In the genomic region with DNA sequence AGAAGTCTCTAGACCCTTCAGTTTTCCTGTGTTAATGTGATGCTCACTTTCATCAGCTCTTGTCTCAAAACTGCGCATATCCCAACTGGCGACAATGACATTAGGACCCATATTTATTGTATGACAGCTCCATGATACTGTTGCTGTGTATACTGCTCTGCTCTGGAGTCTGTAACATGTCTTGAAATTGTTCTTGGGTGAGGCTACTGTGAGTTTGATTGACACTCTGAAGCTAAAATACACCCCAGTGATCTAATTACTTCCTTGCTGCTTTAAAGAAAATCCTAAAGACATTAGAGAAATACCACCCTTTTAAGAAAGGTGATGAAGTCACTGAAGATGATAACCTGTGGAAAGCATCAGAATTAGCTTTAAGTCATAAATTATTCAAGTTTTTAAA, we compare ENCODE assay signal across 29 cellular contexts.
"Had no signal": no experiment of that assay in that cellular context is flagged by ENCODE, and none has a peak within 500 bp of the region (broad histone marks: within the 10 kb centered on the region; RNA-seq: fewer than 3 reads in every experiment).

No MANE protein-coding gene starts in this region.

- H3K36me3 ChIP-seq: adrenal gland, brain microvascular endothelial cell, breast epithelium had no signal

- H3K9me3 ChIP-seq: adrenal gland, body of pancreas, breast epithelium had no signal

- DNase-seq: activated B cell treated with CpG ODN at 0.5 μM for 24 hours; activated CD4-positive, alpha-beta memory T cell treated with anti-CD3 and anti-CD28 coated beads for 36 hours; activated CD4-positive, alpha-beta T cell treated with anti-CD3 and anti-CD28 coated beads for 4 hours; activated CD4-positive, alpha-beta T cell treated with anti-CD3 and anti-CD28 coated beads, Interleukin-2, amount 10 ng/mL, durations not matched to agents 24 days and 14 days; activated CD4-positive, alpha-beta T cell treated with anti-CD3 and anti-CD28 coated beads, Interleukin-2, amount 50 U/mL, for 1 hour; activated CD4-positive, alpha-beta T cell treated with anti-CD3 and anti-CD28 coated beads, Interleukin-2, amount 50 U/mL, for 4 hours; activated CD4-positive, CD25-positive, alpha-beta regulatory T cell treated with anti-CD3 and anti-CD28 coated beads, Interleukin-2, amount 50 U/mL, for 72 hours; activated CD8-positive, alpha-beta memory T cell treated with anti-CD3 and anti-CD28 coated beads, Interleukin-2, amount 50 U/mL, for 4 hours; activated CD8-positive, alpha-beta T cell treated with anti-CD3 and anti-CD28 coated beads for 36 hours; activated effector memory CD4-positive, alpha-beta T cell treated with anti-CD3 and anti-CD28 coated beads, Interleukin-2, amount 50 U/mL, for 16 hours; activated gamma-delta T cell treated with Interleukin-2 at 50 U/mL for 16 hours; activated naive CD4-positive, alpha-beta T cell; activated naive CD4-positive, alpha-beta T cell treated with anti-CD3 and anti-CD28 coated beads for 36 hours; activated naive CD4-positive, alpha-beta T cell treated with anti-CD3 and anti-CD28 coated beads, Interleukin-2, amount 50 U/mL, for 16 hours; activated naive CD8-positive, alpha-beta T cell treated with anti-CD3 and anti-CD28 coated beads for 36 hours; activated T-cell treated with anti-CD3 and anti-CD28 coated beads for 4 hours; activated T-cell treated with anti-CD3 and anti-CD28 coated beads, Interleukin-2, amount 50 U/mL, for 1 hour; activated T-cell treated with anti-CD3 and anti-CD28 coated beads, Interleukin-2, amount 50 U/mL, for 4 hours; activated T-cell treated with anti-CD3 and anti-CD28 coated beads, Interleukin-2, amount 50 U/mL, for 72 hours; adrenal gland; amniotic stem cell; aorta; body of pancreas; brain microvascular endothelial cell; central memory CD4-positive, alpha-beta T cell; T-helper 2 cell; T-helper 9 cell had no signal

- H3K27me3 ChIP-seq: adrenal gland, body of pancreas, brain microvascular endothelial cell, breast epithelium had no signal

- H3K27ac ChIP-seq: adrenal gland, body of pancreas, brain microvascular endothelial cell, breast epithelium, VCaP had no signal

- H3K4me3 ChIP-seq: adrenal gland, body of pancreas, breast epithelium had no signal
